ENCODE assay signal across 8 cellular contexts in the genomic region with DNA sequence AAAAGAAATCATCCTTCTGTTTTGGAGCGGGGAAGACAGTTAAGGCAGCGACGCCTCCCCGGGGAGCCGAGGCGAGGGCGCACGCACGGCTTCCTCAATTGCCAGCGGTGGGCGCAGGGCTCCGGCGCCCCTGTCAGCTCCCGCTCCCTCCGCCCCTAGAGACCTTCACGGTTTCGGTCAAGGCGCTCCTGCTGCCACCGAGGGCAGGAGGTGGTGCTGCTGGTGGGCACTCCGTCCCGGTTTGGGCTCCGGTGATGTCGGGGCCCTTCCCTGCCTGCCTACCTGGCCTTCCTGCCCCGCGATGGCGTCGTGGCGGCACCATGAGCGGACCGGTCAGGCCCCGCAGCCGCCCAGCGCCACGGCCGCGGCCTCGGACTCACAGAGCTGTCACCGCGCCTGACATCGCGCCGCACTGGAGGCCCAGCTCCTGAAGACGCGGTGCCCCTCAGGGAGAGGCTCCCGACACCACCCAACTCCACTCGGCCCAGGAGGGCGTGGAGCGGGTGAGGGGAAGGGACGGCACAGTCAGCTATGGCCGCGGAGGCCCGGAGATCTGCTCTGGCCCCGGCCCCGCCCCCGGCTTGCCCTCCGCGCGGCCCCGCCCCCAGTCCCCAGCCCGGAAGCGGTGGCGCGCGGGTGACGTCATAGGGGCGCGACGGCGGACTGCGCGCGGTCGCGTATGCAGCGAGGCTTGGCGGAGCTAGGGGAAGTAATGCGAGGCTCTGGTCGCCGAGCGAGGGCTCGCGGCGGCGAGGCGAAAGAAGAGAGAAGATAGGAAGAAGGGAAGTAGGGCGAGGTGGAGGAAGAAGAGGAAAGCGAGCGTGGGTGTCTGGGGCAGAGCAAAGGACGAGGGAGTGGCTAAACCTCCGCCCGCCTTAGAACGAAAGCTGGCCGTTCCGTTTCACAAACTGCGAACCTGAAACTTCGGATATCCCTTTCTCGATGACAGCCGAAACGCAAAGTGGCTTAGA. TPM values are rescaled to one million over a fixed set of nuclear protein-coding genes. Genes with fewer than 3 reads are reported as not detected.
DNase-seq lines count a peak whose midpoint lies in the region; ATAC-seq and TF ChIP-seq lines count a peak whose summit lies in the region.

A gene with protein sequence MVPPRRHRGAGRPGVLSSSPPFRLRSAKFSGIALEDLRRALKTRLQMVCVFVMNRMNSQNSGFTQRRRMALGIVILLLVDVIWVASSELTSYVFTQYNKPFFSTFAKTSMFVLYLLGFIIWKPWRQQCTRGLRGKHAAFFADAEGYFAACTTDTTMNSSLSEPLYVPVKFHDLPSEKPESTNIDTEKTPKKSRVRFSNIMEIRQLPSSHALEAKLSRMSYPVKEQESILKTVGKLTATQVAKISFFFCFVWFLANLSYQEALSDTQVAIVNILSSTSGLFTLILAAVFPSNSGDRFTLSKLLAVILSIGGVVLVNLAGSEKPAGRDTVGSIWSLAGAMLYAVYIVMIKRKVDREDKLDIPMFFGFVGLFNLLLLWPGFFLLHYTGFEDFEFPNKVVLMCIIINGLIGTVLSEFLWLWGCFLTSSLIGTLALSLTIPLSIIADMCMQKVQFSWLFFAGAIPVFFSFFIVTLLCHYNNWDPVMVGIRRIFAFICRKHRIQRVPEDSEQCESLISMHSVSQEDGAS (minus strand): TSS at position 555 of the 971 bp plus-strand sequence. CDS start 233 bp downstream, at position 322.

- no peaks in the 10 kb centered on the region for H4K20me1 ChIP-seq in PC-9 (ENCODE audit: insufficient read depth)

- H3K27me3 ChIP-seq in PC-9 (ENCODE audit: insufficient read depth, low read depth) (no peaks in the 10 kb centered on the region), mucosa of stomach (ENCODE audit: control insufficient read depth, insufficient read depth, low read length) (no peaks in the 10 kb centered on the region)

- H3K9me3 ChIP-seq in PC-9 (ENCODE audit: insufficient read depth, low read depth) (no peaks in the 10 kb centered on the region), mucosa of stomach (ENCODE audit: control insufficient read depth, low read length) (no peaks in the 10 kb centered on the region)

- H3F3A ChIP-seq in PC-9 (ENCODE audit: insufficient read depth, low read depth) = peaks cover 9% of the 10 kb centered on the region

- H3K9me2 ChIP-seq in PC-9 (ENCODE audit: insufficient read depth) = no peaks in the 10 kb centered on the region

- peak; percentile 98 for DNase-seq in DMS53 (lab: John Stamatoyannopoulos, UW)
- peak; percentile 96 for DNase-seq in KBM-7
- peak; percentile 74 to 93 for DNase-seq in PC-9
- DNase-seq in activated T-cell treated with anti-CD3 and anti-CD28 coated beads, Interleukin-2, amount 50 U/mL, for 1 hour = peak; percentile 95
- peak; percentile 26 for DNase-seq in epithelial cell of proximal tubule (ENCODE audit: low read depth)
- peak; percentile 97 for DNase-seq in stimulated activated CD8-positive, alpha-beta memory T cell treated with anti-CD3 and anti-CD28 coated beads, Interleukin-4, amount 100 ng/mL, for 48 hours

- ATAC-seq in GM21723 (IDR thresholded peaks at IDR 0.05; ENCODE audit: unreplicated experiment) = peak; percentile 91

- peak within 1 kb of the TSS; percentile 89 for H2AFZ ChIP-seq in PC-9

- BruUV-seq in PC-9 (replicated peaks; lab: Mats Ljungman, UMichigan) = no TSS peak

- intact Hi-C loops in PC-9 (cut with micrococcal nuclease; ENCODE audit: unreplicated experiment) = loop anchor here (1.0 to 5.0 kb wide), 6 partner anchors 41 to 206 kb away; no protein-coding TSS in a partner anchor

- CTCF ChIA-PET in PC-9 (lab: Charles Lee) = interaction anchor here (0.6 kb wide), 1 partner anchor 1502 kb away, joined by 3 read pairs; the partner anchor contains the start of gene ZC3H8

- H3K36me3 ChIP-seq in PC-9 (ENCODE audit: low read depth) = no peaks in the 10 kb centered on the region
- no peaks in the 10 kb centered on the region for H3K36me3 ChIP-seq in mucosa of stomach (ENCODE audit: control insufficient read depth, insufficient read depth, low read length)

- POLR2A ChIA-PET in PC-9 (lab: Charles Lee; ENCODE audit: unreplicated experiment) = interaction anchor here (0.7 to 1.2 kb wide), 4 partner anchors 77 to 123 kb away, joined by 3 to 11 read pairs (median 6); no protein-coding TSS in a partner anchor

- H3K79me2 ChIP-seq in PC-9 (ENCODE audit: low read depth) = peaks cover 23% of the 10 kb centered on the region

- peak within 1 kb of the TSS; percentile 74 for H3K27ac ChIP-seq in PC-9

- in situ Hi-C loops in KBM-7 (cut with MboI; ENCODE audit: low pct_unique_long_range_greater_than_20kb, low sequenced_read_pairs) = no loop called here

- TF ChIP-seq CTCF in PC-9 (conservative IDR thresholded peaks at IDR 0.05) (no peak), epithelial cell of proximal tubule (conservative IDR thresholded peaks at IDR 0.05; ENCODE audit: low read depth, low read length) (no peak)

- peak within 1 kb of the TSS; percentile 98 for H3K9ac ChIP-seq in mucosa of stomach (ENCODE audit: low read length)

- H3K4me2 ChIP-seq in PC-9 = peak within 1 kb of the TSS; percentile 89

- peak within 1 kb of the TSS; percentile 89 for H3K4me3 ChIP-seq in PC-9
- peak within 1 kb of the TSS; percentile 77 for H3K4me3 ChIP-seq in epithelial cell of proximal tubule (ENCODE audit: low read depth, low read length)
- H3K4me3 ChIP-seq in mucosa of stomach (ENCODE audit: low read length) = peak within 1 kb of the TSS; percentile 56

- H3K4me1 ChIP-seq in PC-9 (replicated peaks; ENCODE audit: insufficient read depth) (peaks cover 19% of the 10 kb centered on the region), mucosa of stomach (ENCODE audit: control insufficient read depth, insufficient read depth, low read length) (peaks cover 5% of the 10 kb centered on the region)

RNA-seq across cellular contexts. Expression of the gene that starts here (rescaled TPM):
- 41.6 and 43.5 TPM in 2 replicates for total RNA-seq in PC-9 (2021)
- total RNA-seq in epithelial cell of proximal tubule = 64.7 and 76.0 TPM in 2 replicates

Comparison
In these comparisons a context has a peak if more than half of its experiments do, and no peak if none do; other contexts are left out.
1. Peak in every context shown above with its lines: DNase-seq, ATAC-seq, H3K4me3 ChIP-seq and H3K27ac ChIP-seq.
2. DNase-seq: peak in every context shown above with its lines; median percentile 98 in DMS53; 97 in stimulated activated CD8-positive, alpha-beta memory T cell treated with anti-CD3 and anti-CD28 coated beads, Interleukin-4, amount 100 ng/mL, for 48 hours; 96 in KBM-7; 95 in activated T-cell treated with anti-CD3 and anti-CD28 coated beads, Interleukin-2, amount 50 U/mL, for 1 hour; 84 in PC-9; 26 in epithelial cell of proximal tubule.